Comparison of ENCODE assay signal across 8 cellular contexts in the genomic region with DNA sequence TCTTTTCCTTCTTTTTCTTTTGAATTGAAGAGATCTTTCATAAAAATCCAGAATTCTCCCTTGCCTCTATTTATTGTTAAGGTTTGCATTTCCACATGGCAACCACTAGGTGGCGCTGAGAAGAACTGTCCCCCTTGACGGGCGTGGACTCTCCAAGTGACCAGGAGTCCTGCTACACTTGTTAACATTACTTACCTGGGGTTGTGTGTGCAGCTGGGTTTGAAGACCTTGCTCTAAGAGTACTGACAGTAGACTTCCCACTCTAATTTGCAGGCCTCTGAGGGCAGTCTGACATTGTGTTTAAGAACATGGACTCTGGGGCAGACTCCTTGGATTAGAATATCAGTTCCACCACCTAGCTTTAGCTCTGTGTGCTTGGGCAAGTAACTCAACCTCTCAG. TPM values are rescaled to one million over a fixed set of nuclear protein-coding genes. Genes with fewer than 3 reads are reported as not detected.
A peak's percentile ranks its signal among the peaks of the same experiment; 100 is the strongest.
DNase-seq lines count a peak whose midpoint lies in the region; ATAC-seq and TF ChIP-seq lines count a peak whose summit lies in the region.

No MANE protein-coding gene starts in this region.

- peak; percentile 88 for TF ChIP-seq CTCF in CD4-positive, alpha-beta T cell (IDR thresholded peaks at IDR 0.05)
- TF ChIP-seq CTCF in foreskin fibroblast (IDR thresholded peaks at IDR 0.05; ENCODE audit: low read depth, low read length), result peak; percentile 74

- CTCF ChIA-PET in CD4-positive, alpha-beta T cell (lab: Charles Lee), result interaction anchor here (0.7 to 4.8 kb wide), 10 partner anchors 10 to 167 kb away, joined by 3 to 29 read pairs (median 4); a partner anchor contains a TSS

- POLR2A ChIA-PET in CD4-positive, alpha-beta T cell (lab: Charles Lee), result interaction anchor here (1.0 to 1.9 kb wide), 4 partner anchors 35 to 53 kb away, joined by 4 to 10 read pairs (median 5); a partner anchor contains a TSS

- peak overlapping the region; percentile 1 for H3K4me3 Mint-ChIP-seq in CD4-positive, alpha-beta T cell

- no peaks in the 10 kb centered on the region for H3K9me3 ChIP-seq in CD4-positive, alpha-beta T cell (ENCODE audit: control insufficient read depth, low read length)

- H3K27ac ChIP-seq in CD4-positive, alpha-beta T cell (ENCODE audit: low read depth, low read length), result no peak overlapping the region

- peak overlapping the region; percentile 47 for H3K27ac Mint-ChIP-seq in CD4-positive, alpha-beta T cell

- peaks cover 89% of the 10 kb centered on the region for H3K4me1 Mint-ChIP-seq in CD4-positive, alpha-beta T cell (ENCODE audit: low read depth)

- intact Hi-C loops in CD4-positive, alpha-beta T cell (cut with DNase I, micrococcal nuclease), result loop anchor here (1.0 to 5.0 kb wide), 5 partner anchors 37 to 179 kb away; a partner anchor contains a TSS

- no peak overlapping the region for H3K4me3 ChIP-seq in foreskin fibroblast (ENCODE audit: low read depth in 1 of 2, low read length in 2 of 2)

- peaks cover 2% of the 10 kb centered on the region for H3K9me3 Mint-ChIP-seq in CD4-positive, alpha-beta T cell

- peak in 9 of 10 experiments; percentile 7 to 37 (median 28) for DNase-seq in CD4-positive, alpha-beta T cell
- DNase-seq in NCI-H146 treated with DMSO at 0.1 percent for 48 hours (lab: John Stamatoyannopoulos, UW; ENCODE audit: unreplicated experiment) (peak; percentile 2), activated T-cell treated with anti-CD3 and anti-CD28 coated beads for 24 hours (ENCODE audit: low read depth) (peak; percentile 21), foreskin fibroblast (peak; percentile 1 to 37), OCI-M2 (lab: John Stamatoyannopoulos, UW; ENCODE audit: unreplicated experiment) (no peak), midbrain (lab: John Stamatoyannopoulos, UW) (no peak)
- peak; percentile 33 to 60 for DNase-seq in stimulated activated CD4-positive, alpha-beta T cell treated with anti-CD3 and anti-CD28 coated beads, Interleukin-2, amount 100 ng/mL, for 24 hours

- H3K27me3 ChIP-seq in CD4-positive, alpha-beta T cell (ENCODE audit: control insufficient read depth, insufficient read depth, low read length), result no peaks in the 10 kb centered on the region

- peaks cover 21% of the 10 kb centered on the region for H3K36me3 Mint-ChIP-seq in CD4-positive, alpha-beta T cell (ENCODE audit: low read depth)

- ATAC-seq in CD4-positive, alpha-beta T cell (ENCODE audit: poor library complexity), result peak; percentile 65
- ATAC-seq in GM19455 (IDR thresholded peaks at IDR 0.05; ENCODE audit: unreplicated experiment), result peak; percentile 59

- no peaks in the 10 kb centered on the region for H3K27me3 Mint-ChIP-seq in CD4-positive, alpha-beta T cell

RNA-seq across cellular contexts. Expression of a gene that starts 52.8 kb away (rescaled TPM):
- total RNA-seq in CD4-positive, alpha-beta T cell, result 10 to 100 TPM; 46.4 TPM

Comparison
In these comparisons a context has a peak if more than half of its experiments do, and no peak if none do; other contexts are left out.
1. DNase-seq: peak in CD4-positive, alpha-beta T cell (9 of 10), NCI-H146 treated with DMSO at 0.1 percent for 48 hours (single experiment), activated T-cell treated with anti-CD3 and anti-CD28 coated beads for 24 hours (single experiment), foreskin fibroblast (2 of 2) and stimulated activated CD4-positive, alpha-beta T cell treated with anti-CD3 and anti-CD28 coated beads, Interleukin-2, amount 100 ng/mL, for 24 hours (2 of 2); none in OCI-M2 (single experiment) and midbrain (single experiment).